Comparison of ENCODE assay signal across 9 cellular contexts in genomic region chr3:20043825-20044224, GRCh38. TPM values are rescaled to one million over a fixed set of nuclear protein-coding genes. Genes with fewer than 3 reads are reported as not detected.
A peak's percentile ranks its signal among the peaks of the same experiment; 100 is the strongest.
DNase-seq lines count a peak whose midpoint lies in the region; ATAC-seq and TF ChIP-seq lines count a peak whose summit lies in the region.
"Had no signal": no experiment of that assay in that cellular context is flagged by ENCODE, and none has a peak within 500 bp of the region (broad histone marks: within the 10 kb centered on the region; RNA-seq: fewer than 3 reads in every experiment).

No MANE protein-coding gene starts in this region.

- H2BK15ac ChIP-seq in mesenchymal stem cell (ENCODE audit: low read depth, poor library complexity, severe bottlenecking) = no peak overlapping the region

- peaks cover 56% of the 10 kb centered on the region for H3K4me1 Mint-ChIP-seq in activated naive CD4-positive, alpha-beta T cell treated with anti-CD3 and anti-CD28 coated beads for 36 hours (ENCODE audit: low read depth)
- H3K4me1 Mint-ChIP-seq in type B pancreatic cell (ENCODE audit: unreplicated experiment) = peaks cover 38% of the 10 kb centered on the region

- peak overlapping the region; percentile 88 for H3K9ac ChIP-seq in mesenchymal stem cell (ENCODE audit: low read length)

- H3K4me3 ChIP-seq in ascending aorta = peak overlapping the region; percentile 36 to 49
- peak overlapping the region in 1 of 2 experiments; percentile 70 for H3K4me3 ChIP-seq in mesenchymal stem cell (ENCODE audit: insufficient read depth in 1 of 2, low read depth in 1 of 2, low read length in 2 of 2)

- 100% methylated on average over 3 of the region's 4 CpGs for WGBS in mesenchymal stem cell

- no peak overlapping the region for H3K23ac ChIP-seq in mesenchymal stem cell (ENCODE audit: low read length in 2 of 2)

- peaks cover 8 to 38% of the 10 kb centered on the region in 2 donors for H3K4me1 ChIP-seq in ascending aorta
- peaks cover 9% of the 10 kb centered on the region for H3K4me1 ChIP-seq in mesenchymal stem cell (ENCODE audit: control insufficient read depth, insufficient read depth, low read depth, low read length)

- peak overlapping the region; percentile 70 for H3K4me3 Mint-ChIP-seq in activated naive CD4-positive, alpha-beta T cell treated with anti-CD3 and anti-CD28 coated beads for 36 hours
- H3K4me3 Mint-ChIP-seq in type B pancreatic cell = peak overlapping the region; percentile 67

- H3K79me1 ChIP-seq in mesenchymal stem cell (replicated peaks; ENCODE audit: low read length, poor library complexity, severe bottlenecking) = peaks cover 34% of the 10 kb centered on the region

- H3K4ac ChIP-seq in mesenchymal stem cell (ENCODE audit: low read depth in 1 of 2, low read length in 2 of 2) = no peak overlapping the region

- H3K18ac ChIP-seq in mesenchymal stem cell (ENCODE audit: low read depth in 1 of 2, low read length in 2 of 2) = no peak overlapping the region

- no peak overlapping the region for H3K4me2 ChIP-seq in mesenchymal stem cell (ENCODE audit: low read length, poor library complexity, severe bottlenecking)

- no peak overlapping the region for H3K14ac ChIP-seq in mesenchymal stem cell (ENCODE audit: low read length in 2 of 2)

- H3K36me3 ChIP-seq in ascending aorta = no peaks in the 10 kb centered on the region
- no peaks in the 10 kb centered on the region for H3K36me3 ChIP-seq in mesenchymal stem cell (ENCODE audit: control insufficient read depth in 1 of 2, insufficient read depth in 2 of 2, low read depth in 1 of 2, low read length in 2 of 2)

- H2BK5ac ChIP-seq in mesenchymal stem cell (ENCODE audit: low read depth, low read length, poor library complexity, severe bottlenecking) = no peak overlapping the region

- H3K27ac ChIP-seq in ascending aorta (peak overlapping the region; percentile 58 to 96), mesenchymal stem cell (ENCODE audit: low read length, poor library complexity, severe bottlenecking) (no peak overlapping the region)

- H3K9me3 Mint-ChIP-seq in activated naive CD4-positive, alpha-beta T cell treated with anti-CD3 and anti-CD28 coated beads for 36 hours = no peaks in the 10 kb centered on the region
- H3K9me3 Mint-ChIP-seq in type B pancreatic cell = no peaks in the 10 kb centered on the region

- peak overlapping the region; percentile 73 for H3K27ac Mint-ChIP-seq in activated naive CD4-positive, alpha-beta T cell treated with anti-CD3 and anti-CD28 coated beads for 36 hours
- H3K27ac Mint-ChIP-seq in type B pancreatic cell = peak overlapping the region; percentile 91

- no peak for ATAC-seq in GM21526 (IDR thresholded peaks at IDR 0.05; ENCODE audit: low FRiP score, unreplicated experiment)

- no peak overlapping the region for H4K8ac ChIP-seq in mesenchymal stem cell (ENCODE audit: low read length)

- no peaks in the 10 kb centered on the region for H3K27me3 Mint-ChIP-seq in activated naive CD4-positive, alpha-beta T cell treated with anti-CD3 and anti-CD28 coated beads for 36 hours (ENCODE audit: low read depth)
- H3K27me3 Mint-ChIP-seq in type B pancreatic cell = no peaks in the 10 kb centered on the region

- CTCF ChIA-PET in activated naive CD4-positive, alpha-beta T cell treated with anti-CD3 and anti-CD28 coated beads for 36 hours (lab: Charles Lee) = interaction anchor here (0.6 to 1.1 kb wide), 4 partner anchors 9 to 140 kb away, joined by 3 to 4 read pairs (median 4); no protein-coding TSS in a partner anchor

- TF ChIP-seq CTCF in ascending aorta (IDR thresholded peaks at IDR 0.05) (no peak), type B pancreatic cell (conservative IDR thresholded peaks at IDR 0.05) (no peak)

- no peak overlapping the region for H2AK5ac ChIP-seq in mesenchymal stem cell (ENCODE audit: low read length, severe bottlenecking)

- no peak overlapping the region for H2BK120ac ChIP-seq in mesenchymal stem cell (ENCODE audit: low read depth, low read length)

- intact Hi-C loops in activated naive CD4-positive, alpha-beta T cell treated with anti-CD3 and anti-CD28 coated beads for 36 hours (cut with micrococcal nuclease) = loop anchor here (5.0 kb wide), 1 partner anchor 1172 kb away; no protein-coding TSS in a partner anchor
- intact Hi-C loops in ascending aorta (cut with DNase I) = loop anchor here (5.0 to 10.0 kb wide), 2 partner anchors 33 to 619 kb away; no protein-coding TSS in a partner anchor

- DNase-seq in activated naive CD4-positive, alpha-beta T cell treated with anti-CD3 and anti-CD28 coated beads for 36 hours = no peak
- DNase-seq in activated naive CD4-positive, alpha-beta T cell treated with Interleukin-2 at 50 U/mL for 16 hours = no peak
- DNase-seq in ascending aorta (ENCODE audit: low spot score in 2 of 2) (no peak), mesenchymal stem cell (no peak), type B pancreatic cell (ENCODE audit: extremely low spot score, unreplicated experiment) (no peak), activated gamma-delta T cell (lab: John Stamatoyannopoulos, UW) (no peak), NCI-H128 (lab: John Stamatoyannopoulos, UW; ENCODE audit: unreplicated experiment) (no peak)
- DNase-seq: glutamatergic neuron had no signal

- H2AFZ ChIP-seq in mesenchymal stem cell (ENCODE audit: low read depth, low read length) = no peak overlapping the region

- no peaks in the 10 kb centered on the region for H3K27me3 ChIP-seq in ascending aorta
- no peaks in the 10 kb centered on the region for H3K27me3 ChIP-seq in mesenchymal stem cell (ENCODE audit: control insufficient read depth in 1 of 2, insufficient read depth in 1 of 2, low read length in 2 of 2)

- no peak overlapping the region for H2BK12ac ChIP-seq in mesenchymal stem cell (ENCODE audit: low read length in 2 of 2)

- no peaks in the 10 kb centered on the region for H3K9me3 ChIP-seq in ascending aorta
- H3K9me3 ChIP-seq in mesenchymal stem cell (ENCODE audit: control insufficient read depth, low read length) = no peaks in the 10 kb centered on the region

- H3K36me3 Mint-ChIP-seq in activated naive CD4-positive, alpha-beta T cell treated with anti-CD3 and anti-CD28 coated beads for 36 hours (ENCODE audit: low read depth) = no peaks in the 10 kb centered on the region
- no peaks in the 10 kb centered on the region for H3K36me3 Mint-ChIP-seq in type B pancreatic cell

- H4K91ac ChIP-seq in mesenchymal stem cell (ENCODE audit: low read length) = no peak overlapping the region

RNA-seq across cellular contexts. Expression of gene KAT2B, which starts 3.6 kb away (rescaled TPM):
- total RNA-seq in activated naive CD4-positive, alpha-beta T cell treated with anti-CD3 and anti-CD28 coated beads for 36 hours = 10 to 100 TPM in 1 of 2 experiments, 1 to 10 TPM in 1; 9.4 to 11.5 TPM
- total RNA-seq in ascending aorta (10.5 TPM), type B pancreatic cell (ENCODE audit: low replicate concordance) (13.2 and 15.4 TPM in 2 replicates)
- 6.0 TPM for polyA plus RNA-seq in mesenchymal stem cell (2013, experiment 1 of 2)
- polyA plus RNA-seq in mesenchymal stem cell (2013, experiment 2 of 2) = 5.4 TPM

RNA-seq across cellular contexts. Expression of gene PP2D1, which starts 31.8 kb away (rescaled TPM):
- not detected for total RNA-seq in activated naive CD4-positive, alpha-beta T cell treated with anti-CD3 and anti-CD28 coated beads for 36 hours
- total RNA-seq in ascending aorta (not detected), type B pancreatic cell (ENCODE audit: low replicate concordance) (not detected in 2 replicates)
- not detected for polyA plus RNA-seq in mesenchymal stem cell (2013, experiment 1 of 2)
- not detected for polyA plus RNA-seq in mesenchymal stem cell (2013, experiment 2 of 2)
